In genomic region chr1:219903353-219903871, GRCh38 we compare ENCODE assay signal across 10 cellular contexts. TPM values are rescaled to one million over a fixed set of nuclear protein-coding genes. Genes with fewer than 3 reads are reported as not detected.
"Had no signal": no experiment of that assay in that cellular context is flagged by ENCODE, and none has a peak within 500 bp of the region (broad histone marks: within the 10 kb centered on the region; RNA-seq: fewer than 3 reads in every experiment).

No MANE protein-coding gene starts in this region.

- H3K27ac ChIP-seq: HL-60, KMS-11 had no signal

- H3K9me3 ChIP-seq: HAP-1 had no signal

- H3K4me1 ChIP-seq: HAP-1 had no signal

- FAIRE-seq: HTR-8/SVneo had no signal

- DNase-seq: GOT3, H7, IMR-90, KBM-7 had no signal

- H3K4me3 ChIP-seq: HAP-1 had no signal

- H3K36me3 ChIP-seq: HAP-1 had no signal

RNA-seq across cellular contexts. Expression of gene SLC30A10, which starts 24.9 kb away (rescaled TPM):
- total RNA-seq: H4, HT-29, IMR-90 had no signal
- polyA plus RNA-seq: IMR-90 had no signal
